In the genomic region with DNA sequence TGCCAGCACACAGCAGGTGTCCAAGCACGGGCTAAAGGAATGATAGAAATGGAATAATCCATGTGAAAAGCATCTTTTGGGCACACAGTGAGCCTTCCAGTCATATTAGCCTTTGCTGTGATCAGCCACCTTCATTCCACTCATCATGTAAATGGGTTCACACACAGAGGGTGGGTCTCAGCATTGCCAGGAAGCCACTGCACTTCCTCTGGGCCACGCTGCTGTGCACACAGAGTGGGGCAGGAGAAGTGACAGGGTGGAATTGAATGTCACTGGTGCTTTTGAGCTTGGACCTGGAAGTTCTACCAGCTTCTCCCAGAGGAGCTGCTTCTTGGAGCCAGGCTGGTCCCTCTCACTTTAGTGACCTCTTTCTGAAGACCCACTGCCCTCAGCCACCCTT, we compare ENCODE assay signal across 28 cellular contexts.
DNase-seq lines count a peak whose midpoint lies in the region; ATAC-seq and TF ChIP-seq lines count a peak whose summit lies in the region.
"Had no signal": no experiment of that assay in that cellular context is flagged by ENCODE, and none has a peak within 500 bp of the region (broad histone marks: within the 10 kb centered on the region; RNA-seq: fewer than 3 reads in every experiment).

No MANE protein-coding gene starts in this region.

- intact Hi-C loops in activated CD4-positive, alpha-beta memory T cell treated with anti-CD3 and anti-CD28 coated beads for 36 hours (cut with micrococcal nuclease), result no loop called here
- intact Hi-C loops in naive thymus-derived CD4-positive, alpha-beta T cell (cut with micrococcal nuclease), result loop anchor here in 1 of 2 donors (10.0 kb wide), 1 partner anchor 263 kb away; no protein-coding TSS in a partner anchor

- H3K4me1 ChIP-seq in BLaER1 treated with 17β-estradiol and CSF1 and Interleukin-3, amounts not matched to agents 10 nM and 100 nM, result peaks cover 14 to 54% (median 46%) of the 10 kb centered on the region in 10 experiments
- H3K4me1 ChIP-seq in CD8-positive, alpha-beta memory T cell (ENCODE audit: insufficient read depth, low read length), result peaks cover 42% of the 10 kb centered on the region
- H3K4me1 ChIP-seq in naive thymus-derived CD4-positive, alpha-beta T cell (ENCODE audit: control insufficient read depth in 2 of 2, insufficient read depth in 2 of 2, low read length in 2 of 2), result peaks cover 28 to 29% of the 10 kb centered on the region in 2 donors
- H3K4me1 ChIP-seq: ascending aorta, colonic mucosa, sigmoid colon had no signal

- peak overlapping the region in 8 of 11 experiments; percentile 41 to 61 (median 48); a peak in 15 of 22 replicates for H3K4me2 ChIP-seq in BLaER1 treated with 17β-estradiol and CSF1 and Interleukin-3, amounts not matched to agents 10 nM and 100 nM
- H3K4me2 ChIP-seq: GM23338 had no signal

- H3K9me3 ChIP-seq in BLaER1 treated with 17β-estradiol and CSF1 and Interleukin-3, amounts not matched to agents 10 nM and 100 nM (replicated peaks in 1 of 11), result peaks cover 24 to 40% (median 34%) of the 10 kb centered on the region in 11 experiments
- no peaks in the 10 kb centered on the region for H3K9me3 ChIP-seq in CD8-positive, alpha-beta memory T cell (ENCODE audit: low read length)
- H3K9me3 ChIP-seq in naive thymus-derived CD4-positive, alpha-beta T cell (ENCODE audit: control insufficient read depth in 2 of 3, low read length in 3 of 3), result peaks cover 0 to 12% (median 0%) of the 10 kb centered on the region in 3 experiments
- H3K9me3 ChIP-seq: colonic mucosa had no signal

- no peak overlapping the region for H3K4me3 ChIP-seq in BLaER1 treated with 17β-estradiol and CSF1 and Interleukin-3, amounts not matched to agents 10 nM and 100 nM
- peak overlapping the region; percentile 21 for H3K4me3 ChIP-seq in CD8-positive, alpha-beta memory T cell (ENCODE audit: low read length)
- peak overlapping the region; percentile 22 for H3K4me3 ChIP-seq in naive thymus-derived CD4-positive, alpha-beta T cell (ENCODE audit: low read length)
- H3K4me3 ChIP-seq: ascending aorta, colonic mucosa, GM23338, sigmoid colon, tibial artery had no signal

- H3K36me3 Mint-ChIP-seq in CD8-positive, alpha-beta memory T cell, result peaks cover 0 to 14% (median 4%) of the 10 kb centered on the region in 3 donors
- H3K36me3 Mint-ChIP-seq in activated CD4-positive, alpha-beta memory T cell treated with anti-CD3 and anti-CD28 coated beads for 36 hours, result peaks cover 7% of the 10 kb centered on the region
- peaks cover 5 to 23% (median 12%) of the 10 kb centered on the region in 5 donors for H3K36me3 Mint-ChIP-seq in naive thymus-derived CD4-positive, alpha-beta T cell

- DNase-seq in CD8-positive, alpha-beta memory T cell, result peak in 2 of 5 donors; percentile 3 to 24
- DNase-seq in activated CD4-positive, alpha-beta memory T cell treated with anti-CD3 and anti-CD28 coated beads for 36 hours, result peak; percentile 22
- no peak for DNase-seq in naive thymus-derived CD4-positive, alpha-beta T cell
- DNase-seq in omental fat pad (ENCODE audit: low spot score) (no peak), NCI-H2227 treated with DMSO at 0.1 percent for 48 hours (lab: John Stamatoyannopoulos, UW) (no peak), GDM1 (lab: John Stamatoyannopoulos, UW) (no peak)
- DNase-seq: activated CD4-positive, alpha-beta T cell treated with anti-CD3 and anti-CD28 coated beads, Interleukin-2, amount 50 U/mL, for 1 hour; activated naive CD8-positive, alpha-beta T cell treated with anti-CD3 and anti-CD28 coated beads, Interleukin-2, amount 10 ng/mL, durations not matched to agents 7 days and 5 days; C1 segment of cervical spinal cord; colonic mucosa; effector CD8-positive, alpha-beta T cell; Kasumi-1; NCI-H1436; NCI-H2081 treated with DMSO at 0.1 percent for 48 hours; NCI-H226; NCI-H748 treated with DMSO at 0.1 percent for 48 hours; SHP77 treated with DMSO at 0.1 percent for 48 hours; sigmoid colon; stimulated activated CD4-positive, alpha-beta T cell treated with anti-CD3 and anti-CD28 coated beads, Interleukin-4, amount 100 ng/mL, for 1 hour; T1000; tibial artery; WERI-Rb-1 had no signal

- peaks cover 0 to 2% of the 10 kb centered on the region in 2 donors for H3K27me3 Mint-ChIP-seq in CD8-positive, alpha-beta memory T cell
- H3K27me3 Mint-ChIP-seq in activated CD4-positive, alpha-beta memory T cell treated with anti-CD3 and anti-CD28 coated beads for 36 hours, result no peaks in the 10 kb centered on the region
- peaks cover 0 to 10% (median 0%) of the 10 kb centered on the region in 5 donors for H3K27me3 Mint-ChIP-seq in naive thymus-derived CD4-positive, alpha-beta T cell

- H3K27ac Mint-ChIP-seq in CD8-positive, alpha-beta memory T cell, result peak overlapping the region in 6 of 8 donors; percentile 13 to 83 (median 63)
- H3K27ac Mint-ChIP-seq in activated CD4-positive, alpha-beta memory T cell treated with anti-CD3 and anti-CD28 coated beads for 36 hours, result no peak overlapping the region
- H3K27ac Mint-ChIP-seq in naive thymus-derived CD4-positive, alpha-beta T cell, result peak overlapping the region in 5 of 9 donors; percentile 6 to 84 (median 23)
- H3K27ac Mint-ChIP-seq: GM23338, progenitor cell of endocrine pancreas had no signal

- CTCF ChIA-PET in CD8-positive, alpha-beta memory T cell (lab: Charles Lee), result no interaction called here
- CTCF ChIA-PET in activated CD4-positive, alpha-beta memory T cell treated with anti-CD3 and anti-CD28 coated beads for 36 hours (lab: Charles Lee), result no interaction called here
- CTCF ChIA-PET in naive thymus-derived CD4-positive, alpha-beta T cell (lab: Charles Lee), result no interaction called here

- POLR2A ChIA-PET in CD8-positive, alpha-beta memory T cell (lab: Charles Lee), result no interaction called here
- POLR2A ChIA-PET in activated CD4-positive, alpha-beta memory T cell treated with anti-CD3 and anti-CD28 coated beads for 36 hours (lab: Charles Lee), result no interaction called here
- POLR2A ChIA-PET in naive thymus-derived CD4-positive, alpha-beta T cell (lab: Charles Lee), result interaction anchor here (0.6 to 0.9 kb wide), 2 partner anchors 24 to 35 kb away, joined by 3 read pairs; no protein-coding TSS in a partner anchor

- peaks cover 41 to 49% (median 49%) of the 10 kb centered on the region in 3 donors for H3K4me1 Mint-ChIP-seq in CD8-positive, alpha-beta memory T cell
- peaks cover 41% of the 10 kb centered on the region for H3K4me1 Mint-ChIP-seq in activated CD4-positive, alpha-beta memory T cell treated with anti-CD3 and anti-CD28 coated beads for 36 hours (ENCODE audit: low read depth)
- peaks cover 20 to 53% (median 43%) of the 10 kb centered on the region in 7 donors for H3K4me1 Mint-ChIP-seq in naive thymus-derived CD4-positive, alpha-beta T cell

- no peak for ATAC-seq in naive thymus-derived CD4-positive, alpha-beta T cell
- ATAC-seq in omental fat pad (ENCODE audit: low FRiP score), result no peak
- ATAC-seq: GM23338, HepG2, left lobe of liver had no signal

- no peaks in the 10 kb centered on the region for H3K27me3 ChIP-seq in BLaER1 treated with 17β-estradiol and CSF1 and Interleukin-3, amounts not matched to agents 10 nM and 100 nM
- H3K27me3 ChIP-seq in CD8-positive, alpha-beta memory T cell (ENCODE audit: insufficient read depth, low read length, poor library complexity, severe bottlenecking), result no peaks in the 10 kb centered on the region
- no peaks in the 10 kb centered on the region for H3K27me3 ChIP-seq in naive thymus-derived CD4-positive, alpha-beta T cell (ENCODE audit: control insufficient read depth in 2 of 2, insufficient read depth in 2 of 2, low read length in 2 of 2)
- H3K27me3 ChIP-seq: ascending aorta, colonic mucosa, sigmoid colon had no signal

- no peaks in the 10 kb centered on the region for H4K20me1 ChIP-seq in BLaER1 treated with 17β-estradiol and CSF1 and Interleukin-3, amounts not matched to agents 10 nM and 100 nM

- TF ChIP-seq CTCF in omental fat pad (IDR thresholded peaks at IDR 0.05), result no peak

- H3K9me3 Mint-ChIP-seq in CD8-positive, alpha-beta memory T cell, result peaks cover 2 to 13% (median 9%) of the 10 kb centered on the region in 5 donors
- H3K9me3 Mint-ChIP-seq in activated CD4-positive, alpha-beta memory T cell treated with anti-CD3 and anti-CD28 coated beads for 36 hours, result peaks cover 16% of the 10 kb centered on the region
- H3K9me3 Mint-ChIP-seq in naive thymus-derived CD4-positive, alpha-beta T cell, result peaks cover 4 to 43% (median 15%) of the 10 kb centered on the region in 11 donors

- peak overlapping the region; percentile 7 to 61 (median 14) for H3K4me3 Mint-ChIP-seq in CD8-positive, alpha-beta memory T cell
- no peak overlapping the region for H3K4me3 Mint-ChIP-seq in activated CD4-positive, alpha-beta memory T cell treated with anti-CD3 and anti-CD28 coated beads for 36 hours
- peak overlapping the region in 3 of 10 donors; percentile 1 to 39 (median 19) for H3K4me3 Mint-ChIP-seq in naive thymus-derived CD4-positive, alpha-beta T cell
- H3K4me3 Mint-ChIP-seq: activated naive CD8-positive, alpha-beta T cell treated with anti-CD3 and anti-CD28 coated beads, Interleukin-2, amount 10 ng/mL, durations not matched to agents 7 days and 5 days; GM23338 had no signal

- no peaks in the 10 kb centered on the region for H3K36me3 ChIP-seq in BLaER1 treated with 17β-estradiol and CSF1 and Interleukin-3, amounts not matched to agents 10 nM and 100 nM
- no peaks in the 10 kb centered on the region for H3K36me3 ChIP-seq in CD8-positive, alpha-beta memory T cell (ENCODE audit: insufficient read depth, low read length)
- no peaks in the 10 kb centered on the region for H3K36me3 ChIP-seq in naive thymus-derived CD4-positive, alpha-beta T cell (ENCODE audit: control insufficient read depth in 2 of 3, insufficient read depth in 3 of 3, low read length in 3 of 3)
- H3K36me3 ChIP-seq: ascending aorta, colonic mucosa, sigmoid colon, tibial artery, WERI-Rb-1 had no signal

- no peak overlapping the region for H3K27ac ChIP-seq in BLaER1 treated with 17β-estradiol and CSF1 and Interleukin-3, amounts not matched to agents 10 nM and 100 nM
- H3K27ac ChIP-seq in CD8-positive, alpha-beta memory T cell (ENCODE audit: low read depth, low read length), result no peak overlapping the region
- no peak overlapping the region for H3K27ac ChIP-seq in naive thymus-derived CD4-positive, alpha-beta T cell (ENCODE audit: low read depth, low read length)
- H3K27ac ChIP-seq: ascending aorta, colonic mucosa, sigmoid colon, tibial artery, WERI-Rb-1 had no signal

- H3K9ac ChIP-seq in BLaER1 treated with 17β-estradiol and CSF1 and Interleukin-3, amounts not matched to agents 10 nM and 100 nM, result no peak overlapping the region

Comparison
In these comparisons a context has a peak if more than half of its experiments do, and no peak if none do; other contexts are left out.
1. H3K4me3 ChIP-seq: peak in CD8-positive, alpha-beta memory T cell (single experiment) and naive thymus-derived CD4-positive, alpha-beta T cell (single experiment); none in BLaER1 treated with 17β-estradiol and CSF1 and Interleukin-3, amounts not matched to agents 10 nM and 100 nM (0 of 10).